9 cellular contexts compared by ENCODE assay signal in the genomic region with DNA sequence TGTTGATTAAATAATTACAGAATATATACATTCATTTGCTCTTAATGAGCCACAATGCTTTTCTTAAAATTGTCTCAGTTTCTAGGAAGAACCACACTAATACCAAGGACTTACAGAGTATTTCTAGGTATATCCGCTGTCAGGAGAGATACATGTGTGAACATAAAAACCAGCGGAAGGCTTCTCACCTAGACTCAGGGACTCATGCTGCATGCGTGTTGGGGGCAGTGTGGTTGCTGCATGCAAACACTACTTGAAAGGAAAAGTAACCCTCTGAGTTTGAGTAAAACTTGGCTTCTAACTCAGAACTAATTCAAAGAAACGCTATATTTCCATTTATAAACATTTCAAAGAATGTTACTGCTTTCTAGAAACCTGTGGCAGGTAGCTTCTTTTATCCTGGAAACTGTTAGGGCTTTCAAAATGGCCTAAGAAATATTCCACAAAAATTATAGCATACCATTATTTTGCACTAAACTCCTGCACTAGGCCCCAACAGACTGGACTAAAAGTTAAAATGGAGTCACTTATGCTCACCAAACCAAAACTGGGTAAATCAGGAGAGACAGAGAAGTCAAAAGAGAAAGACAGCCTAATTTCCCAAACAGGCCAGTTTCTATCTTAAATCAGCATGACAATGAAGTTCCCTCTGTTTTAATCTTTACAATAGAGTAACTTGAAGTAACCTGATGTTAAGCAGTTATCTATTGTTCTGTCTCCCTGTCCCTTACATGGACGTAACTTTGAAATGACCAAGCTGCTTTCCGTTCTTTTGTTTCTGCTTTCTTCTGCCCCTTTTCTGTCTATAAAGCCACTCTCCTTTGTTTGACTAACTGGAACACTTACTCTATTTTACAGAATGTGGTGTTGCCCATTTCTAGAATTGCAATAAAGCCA.
DNase-seq lines count a peak whose midpoint lies in the region; ATAC-seq, FAIRE-seq and TF ChIP-seq lines count a peak whose summit lies in the region.
"Had no signal": no experiment of that assay in that cellular context is flagged by ENCODE, and none has a peak within 500 bp of the region (broad histone marks: within the 10 kb centered on the region; RNA-seq: fewer than 3 reads in every experiment).

No MANE protein-coding gene starts in this region.

- H3K36me3 ChIP-seq in HepG2 (replicated peaks in 1 of 2; ENCODE audit: control insufficient read depth in 1 of 2, insufficient read depth in 2 of 2, low read length in 2 of 2): peaks cover 7 to 39% of the 10 kb centered on the region in 2 experiments
- H3K36me3 ChIP-seq: cardiac muscle cell had no signal

- TF ChIP-seq POLR2A in HepG2 (IDR thresholded peaks at IDR 0.05; ENCODE audit: insufficient read depth in 1 of 2, low read depth in 2 of 2, low read length in 2 of 2): no peak

- CTCF ChIA-PET in HepG2 (lab: Yijun Ruan, JAX; ENCODE audit: low intra/inter-chr PET ratio, low total read pairs): no interaction called here

- no peaks in the 10 kb centered on the region for H3K36me3 Mint-ChIP-seq in T-helper 17 cell (ENCODE audit: low read depth)

- no peak overlapping the region for H3K4me2 ChIP-seq in HepG2 (ENCODE audit: low read depth, low read length)

- H3K27ac ChIP-seq in HepG2 (ENCODE audit: extremely low read length, insufficient read depth, low read length): peak overlapping the region; percentile 91
- H3K27ac ChIP-seq: cardiac muscle cell had no signal

- H3K27me3 Mint-ChIP-seq in T-helper 17 cell: no peaks in the 10 kb centered on the region

- H3K27me3 ChIP-seq in HepG2 (ENCODE audit: control insufficient read depth in 1 of 2, insufficient read depth in 2 of 2, low read length in 2 of 2): no peaks in the 10 kb centered on the region
- H3K27me3 ChIP-seq: cardiac muscle cell had no signal

- TF ChIP-seq RAD21 in HepG2 (CRISPR knock-in tag; IDR thresholded peaks at IDR 0.05): no peak

- no peak overlapping the region for H3K4me3 ChIP-seq in HepG2 (replicated peaks in 1 of 3; ENCODE audit: insufficient read depth in 1 of 3, low read depth in 2 of 3, low read length in 3 of 3)
- H3K4me3 ChIP-seq: cardiac muscle cell had no signal

- H3K9me3 ChIP-seq in T-helper 17 cell (ENCODE audit: control insufficient read depth, low read length, poor library complexity, severe bottlenecking) (no peaks in the 10 kb centered on the region), HepG2 (ENCODE audit: low read length) (no peaks in the 10 kb centered on the region)

- H3K27ac Mint-ChIP-seq in T-helper 17 cell: peak overlapping the region; percentile 80

- no peak overlapping the region for H2AFZ ChIP-seq in HepG2 (ENCODE audit: low read length)

- DNase-seq in T-helper 17 cell: peak in 1 of 3 donors; percentile 12
- peak; percentile 52 for DNase-seq in activated T-cell treated with anti-CD3 and anti-CD28 coated beads, Interleukin-2, amount 50 U/mL, for 1 hour
- no peak for DNase-seq in HepG2 (ENCODE audit: low spot score)
- DNase-seq in stimulated activated CD8-positive, alpha-beta memory T cell treated with anti-CD3 and anti-CD28 coated beads, Interleukin-4, amount 100 ng/mL, for 4 hours (ENCODE audit: low read depth in 2 of 2, low spot score in 1 of 2): peak; percentile 12 to 33
- DNase-seq in NAMALWA (ENCODE audit: low spot score): no peak
- no peak for DNase-seq in DMS114 treated with DMSO at 0.1 percent for 48 hours (lab: John Stamatoyannopoulos, UW; ENCODE audit: unreplicated experiment)

- BruUV-seq in HepG2 (replicated peaks; lab: Mats Ljungman, UMichigan): no TSS peak

- peak overlapping the region; percentile 59 for H3K4me3 Mint-ChIP-seq in T-helper 17 cell

- intact Hi-C loops in HepG2 (cut with micrococcal nuclease; ENCODE audit: unreplicated experiment): no loop called here

- peaks cover 55% of the 10 kb centered on the region for H3K4me1 ChIP-seq in HepG2 (ENCODE audit: insufficient read depth, low read length)

- no peak for TF ChIP-seq EP300 in HepG2 (IDR thresholded peaks at IDR 0.05; ENCODE audit: low read depth in 2 of 2, low read length in 2 of 2)
- no peak for TF ChIP-seq EP300 in HepG2 (CRISPR knock-in tag; IDR thresholded peaks at IDR 0.05; ENCODE audit: borderline replicate concordance)

- TF ChIP-seq CTCF in HepG2 (CRISPR knock-in tag; IDR thresholded peaks at IDR 0.05): no peak

- in situ Hi-C loops in HepG2 (cut with HindIII; ENCODE audit: extremely low pct_ligation_motif_present, low pct_unique_long_range_greater_than_20kb): no loop called here

- ATAC-seq in T-helper 17 cell (peak; percentile 84), HepG2 (no peak), GM21529 (IDR thresholded peaks at IDR 0.05; ENCODE audit: unreplicated experiment) (no peak), GM18870 (IDR thresholded peaks at IDR 0.05; ENCODE audit: unreplicated experiment) (no peak)

- peaks cover 25% of the 10 kb centered on the region for H3K79me2 ChIP-seq in HepG2 (ENCODE audit: insufficient read depth, low read length)

- peaks cover 61% of the 10 kb centered on the region for H3K4me1 Mint-ChIP-seq in T-helper 17 cell

- H4K20me1 ChIP-seq in HepG2 (ENCODE audit: insufficient read depth, low read length): no peaks in the 10 kb centered on the region

- no peak for FAIRE-seq in HepG2 (lab: Jason Lieb, UNC)

- POLR2A ChIA-PET in HepG2 (lab: Yijun Ruan, JAX): no interaction called here

- H3K9ac ChIP-seq in HepG2 (ENCODE audit: insufficient read depth, low read depth, low read length): no peak overlapping the region

- WGBS in HepG2 (ENCODE audit: low lambda C conversion rate): 98% methylated on average over 6 of the region's 6 CpGs

TF ChIP-seq in HepG2, 621 proteins besides CTCF, POLR2A, EP300 and RAD21 (continues in another document):
- TF ChIP-seq, protein P1, sequence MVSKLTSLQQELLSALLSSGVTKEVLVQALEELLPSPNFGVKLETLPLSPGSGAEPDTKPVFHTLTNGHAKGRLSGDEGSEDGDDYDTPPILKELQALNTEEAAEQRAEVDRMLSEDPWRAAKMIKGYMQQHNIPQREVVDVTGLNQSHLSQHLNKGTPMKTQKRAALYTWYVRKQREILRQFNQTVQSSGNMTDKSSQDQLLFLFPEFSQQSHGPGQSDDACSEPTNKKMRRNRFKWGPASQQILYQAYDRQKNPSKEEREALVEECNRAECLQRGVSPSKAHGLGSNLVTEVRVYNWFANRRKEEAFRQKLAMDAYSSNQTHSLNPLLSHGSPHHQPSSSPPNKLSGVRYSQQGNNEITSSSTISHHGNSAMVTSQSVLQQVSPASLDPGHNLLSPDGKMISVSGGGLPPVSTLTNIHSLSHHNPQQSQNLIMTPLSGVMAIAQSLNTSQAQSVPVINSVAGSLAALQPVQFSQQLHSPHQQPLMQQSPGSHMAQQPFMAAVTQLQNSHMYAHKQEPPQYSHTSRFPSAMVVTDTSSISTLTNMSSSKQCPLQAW (CRISPR knock-in tag; IDR thresholded peaks at IDR 0.05): no peak
- no peak for TF ChIP-seq MED8 (CRISPR knock-in tag; IDR thresholded peaks at IDR 0.05; ENCODE audit: insufficient replicate concordance)
- no peak for TF ChIP-seq JUND (CRISPR knock-in tag; IDR thresholded peaks at IDR 0.05)
- TF ChIP-seq KDM5A (IDR thresholded peaks at IDR 0.05; ENCODE audit: borderline replicate concordance, low read length): no peak
- no peak for TF ChIP-seq PPARG (CRISPR knock-in tag; conservative IDR thresholded peaks at IDR 0.05)

Comparison
In these comparisons a context has a peak if more than half of its experiments do, and no peak if none do; other contexts are left out.
1. DNase-seq: peak in activated T-cell treated with anti-CD3 and anti-CD28 coated beads, Interleukin-2, amount 50 U/mL, for 1 hour (single experiment) and stimulated activated CD8-positive, alpha-beta memory T cell treated with anti-CD3 and anti-CD28 coated beads, Interleukin-4, amount 100 ng/mL, for 4 hours (2 of 2); none in HepG2 (single experiment), NAMALWA (single experiment) and DMS114 treated with DMSO at 0.1 percent for 48 hours (single experiment).